In genomic region chr16:70737377-70738082, GRCh38 we compare ENCODE assay signal across 8 cellular contexts. TPM values are rescaled to one million over a fixed set of nuclear protein-coding genes. Genes with fewer than 3 reads are reported as not detected.
A peak's percentile ranks its signal among the peaks of the same experiment; 100 is the strongest.
DNase-seq lines count a peak whose midpoint lies in the region; ATAC-seq, FAIRE-seq and TF ChIP-seq lines count a peak whose summit lies in the region.

No MANE protein-coding gene starts in this region.

- peak overlapping the region; percentile 99 for H3K27ac Mint-ChIP-seq in T-helper 1 cell treated with Interleukin-12 subunit alpha and Interleukin-12 subunit beta and Interleukin-4 antibody, amounts not matched to agents 30 μg/mL and 1 μg/mL, for 36 hours

- WGBS in GM12878 (ENCODE audit: insufficient coverage, insufficient replicate concordance, low lambda C conversion rate, missing lambda C conversion rate): 15% methylated on average over 21 of the region's 21 CpGs
- 30% methylated on average over 21 of the region's 21 CpGs for WGBS in liver

- TF ChIP-seq CTCF in GM12878 (IDR thresholded peaks at IDR 0.05 in 2 of 3, conservative IDR thresholded peaks at IDR 0.05 in 1 of 3; ENCODE audit: control insufficient read depth in 2 of 3, extremely low read depth in 1 of 3, insufficient read depth in 1 of 3, low read depth in 3 of 3, low read length in 3 of 3): no peak
- no peak for TF ChIP-seq CTCF in liver (IDR thresholded peaks at IDR 0.05; ENCODE audit: low read depth, low read length, missing input control)

- H3K4me3 ChIP-seq in GM12878 (no peak overlapping the region), liver (ENCODE audit: low read depth in 1 of 3, low read length in 3 of 3) (no peak overlapping the region)

- BruUV-seq in GM12878 (replicated peaks; lab: Mats Ljungman, UMichigan): no TSS peak

- H3K9me3 ChIP-seq in GM12878 (replicated peaks; ENCODE audit: control insufficient read depth, insufficient read depth, low read length): no peaks in the 10 kb centered on the region
- H3K9me3 ChIP-seq in liver (ENCODE audit: control insufficient read depth in 4 of 4, low read length in 3 of 4): no peaks in the 10 kb centered on the region

- H3K4me3 Mint-ChIP-seq in T-helper 1 cell treated with Interleukin-12 subunit alpha and Interleukin-12 subunit beta and Interleukin-4 antibody, amounts not matched to agents 30 μg/mL and 1 μg/mL, for 36 hours: peak overlapping the region; percentile 82

- H3K27me3 Mint-ChIP-seq in T-helper 1 cell treated with Interleukin-12 subunit alpha and Interleukin-12 subunit beta and Interleukin-4 antibody, amounts not matched to agents 30 μg/mL and 1 μg/mL, for 36 hours (ENCODE audit: low read depth): no peaks in the 10 kb centered on the region

- peak overlapping the region; percentile 73 for H3K4me2 ChIP-seq in GM12878 (ENCODE audit: control insufficient read depth, insufficient read depth)

- H3K36me3 ChIP-seq in GM12878 (ENCODE audit: control insufficient read depth in 2 of 2, insufficient read depth in 2 of 2, low read length in 1 of 2) (peaks cover 0 to 9% of the 10 kb centered on the region in 2 experiments; a peak in 3 of 4 replicates), liver (ENCODE audit: control insufficient read depth in 4 of 4, insufficient read depth in 3 of 4, low read depth in 1 of 4, low read length in 3 of 4) (no peaks in the 10 kb centered on the region)

- peak; percentile 73 to 83; a peak in 3 of 4 replicates for TF ChIP-seq EP300 in GM12878 (IDR thresholded peaks at IDR 0.05; ENCODE audit: borderline replicate concordance in 1 of 2, control insufficient read depth in 1 of 2, low read depth in 2 of 2, low read length in 2 of 2)

- ATAC-seq in GM18511 (IDR thresholded peaks at IDR 0.05; ENCODE audit: unreplicated experiment) (peak; percentile 93), HG02943 (IDR thresholded peaks at IDR 0.05; ENCODE audit: low read depth, unreplicated experiment) (peak; percentile 91), GM12878 (peak; percentile 95)

- H3K27ac ChIP-seq in GM12878 (ENCODE audit: control insufficient read depth, insufficient read depth) (peak overlapping the region; percentile 71), liver (ENCODE audit: low read depth in 1 of 2, low read length in 2 of 2) (peak overlapping the region; percentile 95 to 99)

- no peaks in the 10 kb centered on the region for H3K9me3 Mint-ChIP-seq in T-helper 1 cell treated with Interleukin-12 subunit alpha and Interleukin-12 subunit beta and Interleukin-4 antibody, amounts not matched to agents 30 μg/mL and 1 μg/mL, for 36 hours

- no peak overlapping the region; the same call in 1 of the 2 replicates for H2AFZ ChIP-seq in GM12878 (ENCODE audit: control insufficient read depth, low read depth, low read length)

- in situ Hi-C loops in GM12878 (cut with MboI): no loop called here

- SMC1A ChIA-PET in GM12878 (lab: Charles Lee; ENCODE audit: uncharacterized antibody, unreplicated experiment): interaction anchor here (1.6 kb wide), 1 partner anchor 33 kb away, joined by 5 read pairs; no protein-coding TSS in a partner anchor

- POLR2A ChIA-PET in GM12878 (lab: Charles Lee): interaction anchor here (0.5 kb wide), 1 partner anchor 212 kb away, joined by 9 read pairs; no protein-coding TSS in a partner anchor

- H3K79me2 ChIP-seq in GM12878 (ENCODE audit: control insufficient read depth, insufficient read depth, low read length): no peaks in the 10 kb centered on the region

- no peaks in the 10 kb centered on the region for H4K20me1 ChIP-seq in GM12878 (ENCODE audit: control insufficient read depth, insufficient read depth)

- FAIRE-seq in GM12878 (lab: Jason Lieb, UNC): peak; percentile 96

- DNase-seq in GM12878 (ENCODE audit: low read depth, low spot score) (peak; percentile 81), NCI-H1694 (lab: John Stamatoyannopoulos, UW) (no peak), DMS153 (lab: John Stamatoyannopoulos, UW) (no peak)
- DNase-seq in stimulated activated CD8-positive, alpha-beta memory T cell treated with anti-CD3 and anti-CD28 coated beads, Interleukin-7, amount 100 ng/mL, for 24 hours (ENCODE audit: low read depth): peak; percentile 64

- CTCF ChIA-PET in GM12878 (lab: Yijun Ruan, JAX): interaction anchor here (0.6 to 2.6 kb wide), 3 partner anchors 34 to 847 kb away, joined by 3 to 18 read pairs (median 3); no protein-coding TSS in a partner anchor

- TF ChIP-seq RAD21 in GM12878 (IDR thresholded peaks at IDR 0.05; ENCODE audit: insufficient read depth, low read depth, low read length) (no peak), liver (IDR thresholded peaks at IDR 0.05) (peak; percentile 43 to 55)

- intact Hi-C loops in GM12878 (cut with micrococcal nuclease; ENCODE audit: unreplicated experiment): no loop called here

- H3K27me3 ChIP-seq in GM12878 (replicated peaks in 1 of 2; ENCODE audit: control insufficient read depth in 2 of 2, insufficient read depth in 2 of 2, low read length in 1 of 2): no peaks in the 10 kb centered on the region
- no peaks in the 10 kb centered on the region for H3K27me3 ChIP-seq in liver (ENCODE audit: control insufficient read depth in 4 of 4, insufficient read depth in 4 of 4, low read length in 3 of 4)

- peak overlapping the region; percentile 51; the same call in 1 of the 2 replicates for H3K9ac ChIP-seq in GM12878 (ENCODE audit: control insufficient read depth, insufficient read depth, low read length)
- peak overlapping the region; percentile 49 to 66 for H3K9ac ChIP-seq in liver (ENCODE audit: low read depth in 1 of 2, low read length in 2 of 2)

- peak; percentile 64 for TF ChIP-seq POLR2A in GM12878 (IDR thresholded peaks at IDR 0.05; ENCODE audit: low read depth, low read length)

- H3K4me1 ChIP-seq in GM12878 (ENCODE audit: control insufficient read depth, insufficient read depth, low read length): peaks cover 22% of the 10 kb centered on the region
- H3K4me1 ChIP-seq in liver (ENCODE audit: control insufficient read depth in 4 of 4, insufficient read depth in 4 of 4, low read length in 3 of 4): peaks cover 18 to 51% (median 35%) of the 10 kb centered on the region in 4 donors

- peaks cover 18% of the 10 kb centered on the region for H3K36me3 Mint-ChIP-seq in T-helper 1 cell treated with Interleukin-12 subunit alpha and Interleukin-12 subunit beta and Interleukin-4 antibody, amounts not matched to agents 30 μg/mL and 1 μg/mL, for 36 hours (ENCODE audit: low read depth)

- H3K4me1 Mint-ChIP-seq in T-helper 1 cell treated with Interleukin-12 subunit alpha and Interleukin-12 subunit beta and Interleukin-4 antibody, amounts not matched to agents 30 μg/mL and 1 μg/mL, for 36 hours (ENCODE audit: low read depth): peaks cover 45% of the 10 kb centered on the region

- RAD21 ChIA-PET in GM12878 (lab: Charles Lee; ENCODE audit: unreplicated experiment): no interaction called here

TF ChIP-seq in GM12878, 131 proteins besides CTCF, POLR2A, EP300 and RAD21 (continues in another document):
- TF ChIP-seq RFX5 (IDR thresholded peaks at IDR 0.05; ENCODE audit: low read depth, low read length) (no peak), NFIC (IDR thresholded peaks at IDR 0.05; ENCODE audit: low read depth, low read length) (peak; percentile 45; the same call in 1 of the 2 replicates), ZNF274 (IDR thresholded peaks at IDR 0.05; ENCODE audit: insufficient read depth, insufficient read length) (no peak), NR2F1 (conservative IDR thresholded peaks at IDR 0.05) (peak; percentile 59), IKZF1 (conservative IDR thresholded peaks at IDR 0.05) (peak; percentile 85), SREBF1 (IDR thresholded peaks at IDR 0.05; ENCODE audit: low read length) (no peak), BHLHE40 (IDR thresholded peaks at IDR 0.05; ENCODE audit: borderline replicate concordance in 1 of 2, low read depth in 2 of 2, low read length in 1 of 2) (peak; percentile 98 to 99), JUNB (IDR thresholded peaks at IDR 0.05) (peak; percentile 45; the same call in 1 of the 2 replicates), BMI1 (IDR thresholded peaks at IDR 0.05; ENCODE audit: borderline replicate concordance) (no peak), MEF2B (IDR thresholded peaks at IDR 0.05; ENCODE audit: partially characterized antibody, poor library complexity, severe bottlenecking) (peak; percentile 87)

TF ChIP-seq in liver, 16 proteins besides CTCF, POLR2A, EP300 and RAD21 (continues in another document):
- no peak for TF ChIP-seq TAF1 (conservative IDR thresholded peaks at IDR 0.05)
- TF ChIP-seq NR2F2 (IDR thresholded peaks at IDR 0.05): no peak
- peak; percentile 18 to 53 for TF ChIP-seq RXRA (IDR thresholded peaks at IDR 0.05)
- peak; percentile 50 for TF ChIP-seq YY1 (IDR thresholded peaks at IDR 0.05)
- TF ChIP-seq, protein P1, sequence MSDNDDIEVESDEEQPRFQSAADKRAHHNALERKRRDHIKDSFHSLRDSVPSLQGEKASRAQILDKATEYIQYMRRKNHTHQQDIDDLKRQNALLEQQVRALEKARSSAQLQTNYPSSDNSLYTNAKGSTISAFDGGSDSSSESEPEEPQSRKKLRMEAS (IDR thresholded peaks at IDR 0.05): peak; percentile 65
- no peak for TF ChIP-seq GABPA (IDR thresholded peaks at IDR 0.05 in 1 of 2, conservative IDR thresholded peaks at IDR 0.05 in 1 of 2)
- no peak for TF ChIP-seq FOXA1 (IDR thresholded peaks at IDR 0.05)
- TF ChIP-seq JUND (IDR thresholded peaks at IDR 0.05): no peak
- peak; percentile 29 to 44 for TF ChIP-seq HNF4A (conservative IDR thresholded peaks at IDR 0.05)

RNA-seq across cellular contexts. Expression of gene MTSS2, which starts 51.7 kb away (rescaled TPM):
- 0.21 and 0.27 TPM in 2 replicates for total RNA-seq in GM12878 (2013; cell fraction: nucleolus; rRNA removed)
- under 0.01 and 0.16 TPM in 2 replicates for total RNA-seq in GM12878 (2014; rRNA removed)
- 0.13 TPM in 1 of 2 replicates, not detected in the other for total RNA-seq in GM12878 (2014; rRNA removed; fragmentation: Illumina TruSeq; extraction: Trizol)
- 0.51 and 0.74 TPM in 2 replicates for total RNA-seq in GM12878 (2021)
- not detected for polyA plus RNA-seq in GM12878 (2011; ENCODE audit: low read depth)
- 0.01 and 0.05 TPM in 2 replicates for polyA plus RNA-seq in GM12878 (2011; rRNA removed)
- polyA plus RNA-seq in GM12878 (2011; cell fraction: cytosol; rRNA removed): 0.01 and 0.05 TPM in 2 replicates
- polyA plus RNA-seq in GM12878 (2011; cell fraction: nucleus; rRNA removed): 0.24 and 0.76 TPM in 2 replicates
- 0.06 and 0.39 TPM in 2 replicates for polyA plus RNA-seq in GM12878 (2012)
- polyA plus RNA-seq in GM12878 (2014; fragmentation: Illumina TruSeq; extraction: Trizol): 0.03 and 0.25 TPM in 2 replicates
- polyA plus RNA-seq in GM12878 (2014; fragmentation: Nextera tagmentation; extraction: Ambion mirVana): not detected
- polyA plus RNA-seq in GM12878 (2014; rRNA removed): 0.11 and 0.14 TPM in 2 replicates
- polyA plus RNA-seq in GM12878 (2016; fragmentation: Nextera tagmentation; extraction: Ambion mirVana): not detected
- not detected in 2 replicates for polyA minus RNA-seq in GM12878 (2011; rRNA and poly(A)+ RNA removed)
- polyA minus RNA-seq in GM12878 (2011; cell fraction: cytosol; rRNA and poly(A)+ RNA removed): 0.40 and 1.1 TPM in 2 replicates
- polyA minus RNA-seq in GM12878 (2011; cell fraction: nucleus; rRNA and poly(A)+ RNA removed): 0.48 TPM in 1 of 2 replicates, not detected in the other
- total RNA-seq in liver: 10 to 100 TPM; 26.7 to 45.1 TPM
- polyA plus RNA-seq in liver: 10 to 100 TPM in 1 of 2 donors, 1 to 10 TPM in 1; 3.8 to 95.7 TPM

Comparison
In these comparisons a context has a peak if more than half of its experiments do, and no peak if none do; other contexts are left out.
1. DNase-seq: peak in GM12878 (single experiment) and stimulated activated CD8-positive, alpha-beta memory T cell treated with anti-CD3 and anti-CD28 coated beads, Interleukin-7, amount 100 ng/mL, for 24 hours (single experiment); none in NCI-H1694 (single experiment) and DMS153 (single experiment).
2. RNA of gene MTSS2, which starts 51.7 kb away (total RNA-seq): 26.7 to 45.1 TPM in liver; under 0.01 to 0.74 TPM in GM12878; every median in the first group is over 10 times any median in the second.
3. Peak in every context shown above with its lines, with median percentiles within 50 percentile points of each other: ATAC-seq.